22 cellular contexts compared by ENCODE assay signal in the genomic region with DNA sequence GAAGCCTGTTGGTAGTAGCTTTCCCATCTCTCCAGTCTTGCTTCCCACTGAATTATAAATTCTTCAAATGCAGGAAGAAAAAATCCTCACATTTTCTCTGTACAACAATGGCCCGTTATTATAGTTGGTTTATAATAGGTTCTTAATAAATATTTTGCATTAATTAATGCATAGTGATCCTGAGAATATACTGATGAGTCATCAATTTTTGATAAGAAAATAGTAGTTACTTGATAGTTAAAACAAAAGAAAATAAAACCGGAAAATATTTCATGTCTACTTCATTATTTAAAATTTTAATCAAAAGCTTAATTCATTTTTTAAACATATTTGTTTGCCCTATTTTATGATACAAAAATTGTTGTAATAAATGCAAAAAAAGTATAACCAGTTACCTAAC.
"Had no signal": no experiment of that assay in that cellular context is flagged by ENCODE, and none has a peak within 500 bp of the region (broad histone marks: within the 10 kb centered on the region; RNA-seq: fewer than 3 reads in every experiment).

No MANE protein-coding gene starts in this region.

- DNase-seq: dermis blood vessel endothelial cell; effector memory CD4-positive, alpha-beta T cell; erythroblast; esophagus squamous epithelium; foreskin melanocyte; hypothalamus; immature natural killer cell; sigmoid colon; spleen; stimulated activated CD4-positive, alpha-beta T cell treated with anti-CD3 and anti-CD28 coated beads, Interleukin-2, amount 100 ng/mL, for 48 hours; stimulated activated naive B cell treated with anti-CD40 and anti-IgM and Interleukin-4, amounts not matched to agents 10 μg/mL and 1 μg/mL and 100 μg/mL, for 72 hours; upper lobe of left lung had no signal

- ATAC-seq: natural killer cell treated with Interleukin-12 subunit alpha and Interleukin-12 subunit beta and Interleukin-15 and Interleukin-18, amount 100 ng/mL, for 72 hours; stimulated activated naive B cell treated with anti-CD40 and anti-IgM and Interleukin-4, amounts not matched to agents 10 μg/mL and 1 μg/mL and 100 μg/mL, for 72 hours had no signal

- H3K27ac ChIP-seq: coronary artery, esophagus squamous epithelium, neutrophil, prostate gland, right atrium auricular region, sigmoid colon, spleen, thoracic aorta, tibial nerve, upper lobe of left lung had no signal

- H3K9me3 ChIP-seq: esophagus squamous epithelium, neutrophil, prostate gland, right atrium auricular region, sigmoid colon, thoracic aorta, tibial nerve, upper lobe of left lung had no signal

- H3K4me3 ChIP-seq: coronary artery, esophagus squamous epithelium, lung, prostate gland, right atrium auricular region, sigmoid colon, spleen, thoracic aorta, tibial nerve, upper lobe of left lung had no signal

- FAIRE-seq: keratinocyte, urothelium cell line had no signal

- H3K4me1 ChIP-seq: esophagus squamous epithelium, prostate gland, right atrium auricular region, sigmoid colon, spleen, tibial nerve, upper lobe of left lung had no signal
